In genomic region chr7:23476286-23477169, GRCh38 we compare ENCODE assay signal across 15 cellular contexts. TPM values are rescaled to one million over a fixed set of nuclear protein-coding genes. Genes with fewer than 3 reads are reported as not detected.
DNase-seq lines count a peak whose midpoint lies in the region; ATAC-seq and TF ChIP-seq lines count a peak whose summit lies in the region.
"Had no signal": no experiment of that assay in that cellular context is flagged by ENCODE, and none has a peak within 500 bp of the region (broad histone marks: within the 10 kb centered on the region; RNA-seq: fewer than 3 reads in every experiment).

No MANE protein-coding gene starts in this region.

- H3K4me1 Mint-ChIP-seq in nephron progenitor cell: peaks cover 40% of the 10 kb centered on the region

- TF ChIP-seq CTCF in nephron progenitor cell (IDR thresholded peaks at IDR 0.05): no peak

- H3K4me3 ChIP-seq in MG63: peak overlapping the region; percentile 65
- H3K4me3 ChIP-seq: coronary artery, spleen, upper lobe of right lung had no signal

- no peaks in the 10 kb centered on the region for H3K27me3 ChIP-seq in MG63

- DNase-seq in NCI-H1092 treated with DMSO at 0.1 percent for 48 hours (lab: John Stamatoyannopoulos, UW): peak; percentile 20
- no peak for DNase-seq in NCI-H1092 (lab: John Stamatoyannopoulos, UW)
- DNase-seq in MG63: no peak
- no peak for DNase-seq in nephron progenitor cell
- DNase-seq in T-helper 1 cell: no peak
- no peak for DNase-seq in foreskin melanocyte
- DNase-seq in DMS153 (lab: John Stamatoyannopoulos, UW): no peak
- DNase-seq: 8988T, COR-L47, HCEC 1CT, NCI-H187 treated with DMSO at 0.1 percent for 48 hours, spleen, upper lobe of right lung had no signal

- no peak for ATAC-seq in SK-N-SH treated with all-trans-retinoic acid at 6 μM for 48 hours
- ATAC-seq: upper lobe of right lung had no signal

- peak overlapping the region; percentile 70 for H3K27ac Mint-ChIP-seq in nephron progenitor cell

- H3K9me3 Mint-ChIP-seq in nephron progenitor cell: no peaks in the 10 kb centered on the region

- no peaks in the 10 kb centered on the region for H3K27me3 Mint-ChIP-seq in nephron progenitor cell (ENCODE audit: low read depth, poor library complexity)

- no peaks in the 10 kb centered on the region for H3K9me3 ChIP-seq in MG63
- H3K9me3 ChIP-seq: upper lobe of right lung had no signal

- H3K36me3 ChIP-seq in MG63: no peaks in the 10 kb centered on the region
- H3K36me3 ChIP-seq: spleen, upper lobe of right lung had no signal

- peak overlapping the region; percentile 93 for H3K4me3 Mint-ChIP-seq in nephron progenitor cell

- H3K36me3 Mint-ChIP-seq in nephron progenitor cell (ENCODE audit: low read depth): peaks cover 16% of the 10 kb centered on the region

TF ChIP-seq in SK-N-SH treated with all-trans-retinoic acid at 6 μM for 48 hours, 23 proteins besides CTCF, POLR2A, EP300 and RAD21:
- no peak for TF ChIP-seq BACH2 (CRISPR knock-in tag; IDR thresholded peaks at IDR 0.05; ENCODE audit: borderline replicate concordance)
- no peak for TF ChIP-seq CSDC2 (CRISPR knock-in tag; IDR thresholded peaks at IDR 0.05)
- no peak for TF ChIP-seq ZNF565 (CRISPR knock-in tag; conservative IDR thresholded peaks at IDR 0.05; ENCODE audit: low read depth)
- TF ChIP-seq CSRNP3 (CRISPR knock-in tag; IDR thresholded peaks at IDR 0.05): peak; percentile 50; the same call in 1 of the 2 replicates
- TF ChIP-seq SNAI2 (CRISPR knock-in tag; IDR thresholded peaks at IDR 0.05): no peak

RNA-seq across cellular contexts. Expression of gene IGF2BP3, which starts 6.2 kb away (rescaled TPM):
- total RNA-seq in MG63 (2014; rRNA removed; shearing (Covaris generic); ENCODE audit: low replicate concordance): 51.8 and 80.7 TPM in 2 replicates

RNA-seq across cellular contexts. Expression of gene TRA2A, which starts 55.3 kb away (rescaled TPM):
- 7.9 and 17.9 TPM in 2 replicates for total RNA-seq in MG63 (2014; rRNA removed; shearing (Covaris generic); ENCODE audit: low replicate concordance)
